ENCODE assay signal across 10 cellular contexts in genomic region chr4:5033266-5033945, GRCh38. TPM values are rescaled to one million over a fixed set of nuclear protein-coding genes. Genes with fewer than 3 reads are reported as not detected.
DNase-seq lines count a peak whose midpoint lies in the region; ATAC-seq and TF ChIP-seq lines count a peak whose summit lies in the region.
"Had no signal": no experiment of that assay in that cellular context is flagged by ENCODE, and none has a peak within 500 bp of the region (broad histone marks: within the 10 kb centered on the region; RNA-seq: fewer than 3 reads in every experiment).

No MANE protein-coding gene starts in this region.

- POLR2A ChIA-PET in activated B cell treated with CpG ODN at 0.5 μM for 24 hours (lab: Charles Lee), result no interaction called here

- TF ChIP-seq POLR2A in right lobe of liver (IDR thresholded peaks at IDR 0.05) (no peak), upper lobe of left lung (IDR thresholded peaks at IDR 0.05) (no peak)

- TF ChIP-seq CTCF in right atrium auricular region (IDR thresholded peaks at IDR 0.05), result no peak
- TF ChIP-seq CTCF in activated B cell treated with CpG ODN at 0.5 μM for 24 hours (IDR thresholded peaks at IDR 0.05), result no peak
- TF ChIP-seq CTCF in right lobe of liver (IDR thresholded peaks at IDR 0.05), result no peak
- TF ChIP-seq CTCF in upper lobe of left lung (IDR thresholded peaks at IDR 0.05), result no peak
- no peak for TF ChIP-seq CTCF in foreskin keratinocyte (conservative IDR thresholded peaks at IDR 0.05)

- H3K27me3 ChIP-seq in right atrium auricular region (no peaks in the 10 kb centered on the region), right lobe of liver (no peaks in the 10 kb centered on the region), upper lobe of left lung (no peaks in the 10 kb centered on the region), foreskin keratinocyte (peaks cover 3% of the 10 kb centered on the region)

- H3K36me3 Mint-ChIP-seq in activated B cell treated with CpG ODN at 0.5 μM for 24 hours (ENCODE audit: low read depth), result no peaks in the 10 kb centered on the region

- H3K9me3 ChIP-seq in right atrium auricular region, result no peaks in the 10 kb centered on the region
- H3K9me3 ChIP-seq in right lobe of liver, result no peaks in the 10 kb centered on the region
- no peaks in the 10 kb centered on the region for H3K9me3 ChIP-seq in upper lobe of left lung

- H3K27ac Mint-ChIP-seq in activated B cell treated with CpG ODN at 0.5 μM for 24 hours, result no peak overlapping the region
- H3K27ac Mint-ChIP-seq: activated T-helper 1 cell treated with anti-CD3 and anti-CD28 coated beads, Interleukin-12 subunit alpha, Interleukin-12 subunit beta, Interleukin-2, Interleukin-4 antibody, amounts not matched to agents 30 ng/mL and 10 ng/mL and 1 ng/mL, durations not matched to agents 14 hours and 24 hours and 36 hours had no signal

- peaks cover 0 to 25% of the 10 kb centered on the region in 2 donors for H3K4me1 ChIP-seq in right atrium auricular region
- H3K4me1 ChIP-seq in right lobe of liver, result no peaks in the 10 kb centered on the region
- H3K4me1 ChIP-seq in upper lobe of left lung, result peaks cover 13 to 24% (median 14%) of the 10 kb centered on the region in 4 donors
- peaks cover 12% of the 10 kb centered on the region for H3K4me1 ChIP-seq in foreskin keratinocyte

- peaks cover 13% of the 10 kb centered on the region for H3K4me1 Mint-ChIP-seq in activated B cell treated with CpG ODN at 0.5 μM for 24 hours

- TF ChIP-seq EP300 in upper lobe of left lung (IDR thresholded peaks at IDR 0.05), result no peak

- H3K4me3 ChIP-seq in right atrium auricular region (no peak overlapping the region), right lobe of liver (no peak overlapping the region), upper lobe of left lung (no peak overlapping the region)

- WGBS in right lobe of liver (ENCODE audit: insufficient coverage, low coverage, low lambda C conversion rate, missing lambda C conversion rate), result 15% methylated on average over 8 of the region's 12 CpGs
- WGBS in upper lobe of left lung, 2 donors, result 31 to 32% methylated on average over 11 to 12 of the region's 12 CpGs

- no peak for DNase-seq in Right ventricle myocardium inferior (ENCODE audit: missing footprints)
- no peak for DNase-seq in right atrium auricular region (ENCODE audit: low spot score)
- DNase-seq in activated B cell treated with CpG ODN at 0.5 μM for 24 hours, result no peak
- DNase-seq in right lobe of liver, result no peak
- no peak for DNase-seq in upper lobe of left lung
- no peak for DNase-seq in NCI-H1092 treated with DMSO at 0.1 percent for 48 hours (lab: John Stamatoyannopoulos, UW)
- DNase-seq in GOT3 (lab: John Stamatoyannopoulos, UW), result no peak
- no peak for DNase-seq in foreskin keratinocyte
- DNase-seq: effector CD8-positive, alpha-beta T cell had no signal

- no peaks in the 10 kb centered on the region for H3K9me3 Mint-ChIP-seq in activated B cell treated with CpG ODN at 0.5 μM for 24 hours
- H3K9me3 Mint-ChIP-seq: activated T-helper 1 cell treated with anti-CD3 and anti-CD28 coated beads, Interleukin-12 subunit alpha, Interleukin-12 subunit beta, Interleukin-2, Interleukin-4 antibody, amounts not matched to agents 30 ng/mL and 10 ng/mL and 1 ng/mL, durations not matched to agents 14 hours and 24 hours and 36 hours had no signal

- CTCF ChIA-PET in activated B cell treated with CpG ODN at 0.5 μM for 24 hours (lab: Charles Lee), result no interaction called here

- H3K4me3 Mint-ChIP-seq in activated B cell treated with CpG ODN at 0.5 μM for 24 hours, result peak overlapping the region; percentile 40
- H3K4me3 Mint-ChIP-seq: activated T-helper 1 cell treated with anti-CD3 and anti-CD28 coated beads, Interleukin-12 subunit alpha, Interleukin-12 subunit beta, Interleukin-2, Interleukin-4 antibody, amounts not matched to agents 30 ng/mL and 10 ng/mL and 1 ng/mL, durations not matched to agents 14 hours and 24 hours and 36 hours had no signal

- intact Hi-C loops in Right ventricle myocardium inferior (cut with DNase I) (no loop called here), activated B cell treated with CpG ODN at 0.5 μM for 24 hours (cut with micrococcal nuclease) (no loop called here), right lobe of liver (cut with DNase I) (no loop called here)

- H3K36me3 ChIP-seq in right atrium auricular region (no peaks in the 10 kb centered on the region), right lobe of liver (no peaks in the 10 kb centered on the region), upper lobe of left lung (no peaks in the 10 kb centered on the region)

- H3K27ac ChIP-seq in right atrium auricular region (peak overlapping the region in 1 of 2 donors; percentile 35), right lobe of liver (no peak overlapping the region), upper lobe of left lung (peak overlapping the region in 2 of 4 donors; percentile 20 to 33), foreskin keratinocyte (no peak overlapping the region)

- peaks cover 5% of the 10 kb centered on the region for H3K27me3 Mint-ChIP-seq in activated B cell treated with CpG ODN at 0.5 μM for 24 hours

- ATAC-seq in Right ventricle myocardium inferior (peak; percentile 56), activated B cell treated with CpG ODN at 0.5 μM for 24 hours (ENCODE audit: low read depth) (no peak), right lobe of liver (peak in 3 of 4 donors; percentile 36 to 41 (median 38)), upper lobe of left lung (ENCODE audit: low FRiP score in 2 of 2) (peak; percentile 28 to 33), foreskin keratinocyte (no peak)

RNA-seq across cellular contexts. Expression of gene CYTL1, which starts 14.1 kb away (rescaled TPM):
- total RNA-seq in Right ventricle myocardium inferior, result 0.81 TPM
- total RNA-seq in right atrium auricular region, result not detected
- not detected in 2 replicates for total RNA-seq in activated B cell treated with CpG ODN at 0.5 μM for 24 hours
- total RNA-seq in right lobe of liver, result under 1 TPM in 1 of 6 experiments, not detected in 5; 0.20 TPM
- 1 to 10 TPM in 1 of 6 donors, under 1 TPM in 2, not detected in 3; 0.61 to 3.1 (median 0.97) TPM for total RNA-seq in upper lobe of left lung
- 0.42 TPM in 1 of 2 replicates, not detected in the other for total RNA-seq in foreskin keratinocyte
- polyA plus RNA-seq in foreskin keratinocyte, result 0.39 and 0.70 TPM in 2 replicates
- total RNA-seq: activated T-helper 1 cell treated with anti-CD3 and anti-CD28 coated beads, Interleukin-12 subunit alpha, Interleukin-12 subunit beta, Interleukin-2, Interleukin-4 antibody, amounts not matched to agents 30 ng/mL and 10 ng/mL and 1 ng/mL, durations not matched to agents 14 hours and 24 hours and 36 hours had no signal

RNA-seq across cellular contexts. Expression of gene STK32B, which starts 17.9 kb away (rescaled TPM):
- 0.89 TPM for total RNA-seq in Right ventricle myocardium inferior
- total RNA-seq in right atrium auricular region, result under 1 TPM; 0.31 to 0.59 TPM
- total RNA-seq in activated B cell treated with CpG ODN at 0.5 μM for 24 hours, result 0.20 TPM in 1 of 2 replicates, not detected in the other
- under 1 TPM in 2 of 6 experiments, not detected in 4; 0.05 to 0.07 TPM for total RNA-seq in right lobe of liver
- 1 to 10 TPM in 3 of 6 donors, under 1 TPM in 3; 0.22 to 3.4 (median 1.0) TPM for total RNA-seq in upper lobe of left lung
- total RNA-seq in foreskin keratinocyte, result 7.7 and 8.3 TPM in 2 replicates
- polyA plus RNA-seq in foreskin keratinocyte, result 4.5 and 5.0 TPM in 2 replicates
- total RNA-seq: activated T-helper 1 cell treated with anti-CD3 and anti-CD28 coated beads, Interleukin-12 subunit alpha, Interleukin-12 subunit beta, Interleukin-2, Interleukin-4 antibody, amounts not matched to agents 30 ng/mL and 10 ng/mL and 1 ng/mL, durations not matched to agents 14 hours and 24 hours and 36 hours had no signal

Comparison
In these comparisons a context has a peak if more than half of its experiments do, and no peak if none do; other contexts are left out.
1. ATAC-seq: peak in Right ventricle myocardium inferior (single experiment), right lobe of liver (3 of 4) and upper lobe of left lung (2 of 2); none in activated B cell treated with CpG ODN at 0.5 μM for 24 hours (single experiment) and foreskin keratinocyte (single experiment).